In genomic region chr4:128831526-128832252, GRCh38 we compare ENCODE assay signal across 8 cellular contexts. TPM values are rescaled to one million over a fixed set of nuclear protein-coding genes. Genes with fewer than 3 reads are reported as not detected.
DNase-seq lines count a peak whose midpoint lies in the region; ATAC-seq, FAIRE-seq and TF ChIP-seq lines count a peak whose summit lies in the region.

No MANE protein-coding gene starts in this region.

- TF ChIP-seq EP300 in A549 (IDR thresholded peaks at IDR 0.05), result no peak

- H3K9ac ChIP-seq in endocrine pancreas (ENCODE audit: control insufficient read depth, insufficient read depth, low read length) (peak overlapping the region; percentile 56), skeletal muscle satellite cell (ENCODE audit: low read depth, low read length) (no peak overlapping the region)

- TF ChIP-seq RAD21 in A549 (conservative IDR thresholded peaks at IDR 0.05 in 1 of 2, IDR thresholded peaks at IDR 0.05 in 1 of 2), result no peak

- H3K9me3 ChIP-seq in A549 (no peaks in the 10 kb centered on the region), endocrine pancreas (ENCODE audit: control insufficient read depth, low read length) (no peaks in the 10 kb centered on the region), skeletal muscle satellite cell (replicated peaks; ENCODE audit: low read length) (no peaks in the 10 kb centered on the region)

- H3K27me3 ChIP-seq in endocrine pancreas (ENCODE audit: control insufficient read depth, insufficient read depth, low read length) (no peaks in the 10 kb centered on the region), skeletal muscle satellite cell (ENCODE audit: control insufficient read depth, insufficient read depth, low read length) (no peaks in the 10 kb centered on the region)

- WGBS in A549 (ENCODE audit: missing lambda C conversion rate), result 46% methylated on average over 9 of the region's 9 CpGs

- no peak for TF ChIP-seq CTCF in A549 (IDR thresholded peaks at IDR 0.05)

- ATAC-seq in A549 (peak in 1 of 2 experiments; percentile 27; a peak in 2 of 6 replicates), HG03469 (IDR thresholded peaks at IDR 0.05; ENCODE audit: unreplicated experiment) (no peak)

- POLR2A ChIA-PET in A549 (lab: Yijun Ruan, JAX), result no interaction called here

- H3K4me3 ChIP-seq in A549 (no peak overlapping the region), endocrine pancreas (ENCODE audit: control insufficient read depth, insufficient read depth, low read length) (peak overlapping the region; percentile 52), skeletal muscle satellite cell (ENCODE audit: low read length) (no peak overlapping the region)

- H3K4me2 ChIP-seq in A549 (peak overlapping the region; percentile 65), skeletal muscle satellite cell (ENCODE audit: low read length) (peak overlapping the region; percentile 34)

- H3K4me1 ChIP-seq in A549 (peaks cover 47% of the 10 kb centered on the region), endocrine pancreas (ENCODE audit: control insufficient read depth, insufficient read depth, low read length) (peaks cover 35% of the 10 kb centered on the region), skeletal muscle satellite cell (ENCODE audit: control insufficient read depth, insufficient read depth, low read length) (peaks cover 9% of the 10 kb centered on the region)

- TF ChIP-seq POLR2A in A549 (IDR thresholded peaks at IDR 0.05; ENCODE audit: low read length), result no peak
- TF ChIP-seq POLR2A in GM19193 (IDR thresholded peaks at IDR 0.05; ENCODE audit: extremely low read depth, insufficient read depth, insufficient read length), result peak; percentile 17

- DNase-seq in A549 (ENCODE audit: low read depth in 1 of 2, low spot score in 1 of 2) (peak in 1 of 2 experiments; percentile 41), NCI-H1417 treated with DMSO at 0.1 percent for 48 hours (lab: John Stamatoyannopoulos, UW) (peak; percentile 80), HUDEP-2 (lab: John Stamatoyannopoulos, UW; ENCODE audit: unreplicated experiment in 76 of 76) (no peak)
- DNase-seq in stimulated activated CD4-positive, alpha-beta T cell treated with anti-CD3 and anti-CD28 coated beads, Interleukin-2, amount 100 ng/mL, for 24 hours, result no peak

- H3K27ac ChIP-seq in A549, result peak overlapping the region; percentile 2 to 57; a peak in 4 of 6 replicates

- no peak for FAIRE-seq in A549 (lab: Jason Lieb, UNC)

- H3K36me3 ChIP-seq in endocrine pancreas (ENCODE audit: control insufficient read depth, insufficient read depth, low read length) (no peaks in the 10 kb centered on the region), skeletal muscle satellite cell (ENCODE audit: insufficient read depth, low read length) (peaks cover 17% of the 10 kb centered on the region)

- CTCF ChIA-PET in A549 (lab: Yijun Ruan, JAX), result interaction anchor here (0.5 to 1.5 kb wide), 4 partner anchors 27 to 378 kb away, joined by 3 to 5 read pairs (median 3); no protein-coding TSS in a partner anchor

TF ChIP-seq in A549, 52 proteins besides CTCF, POLR2A, EP300 and RAD21:
- TF ChIP-seq BCL3 (IDR thresholded peaks at IDR 0.05) (no peak), MAFK (IDR thresholded peaks at IDR 0.05; ENCODE audit: partially characterized antibody) (peak; percentile 13), EHMT2 (IDR thresholded peaks at IDR 0.05; ENCODE audit: low read depth) (no peak)

RNA-seq across cellular contexts. Expression of gene JADE1, which starts 22.2 kb away (rescaled TPM):
- polyA plus RNA-seq in A549 (2011; rRNA removed), result 46.7 and 54.6 TPM in 2 replicates
- 13.9 and 16.6 TPM in 2 replicates for polyA plus RNA-seq in A549 (2012; cell fraction: cytosol; rRNA removed)
- 22.4 and 32.8 TPM in 2 replicates for polyA plus RNA-seq in A549 (2012; cell fraction: nucleus; rRNA removed)
- 21.7 to 25.1 TPM (median 23.7 TPM) in 3 replicates for polyA plus RNA-seq in A549 (2017; fragmentation: RNase III; extraction: RNeasy Plus Mini Kit Qiagen cat#74134 plus additional on column Dnase treatment)
- polyA minus RNA-seq in A549 (2011; rRNA and poly(A)+ RNA removed), result 74.8 and 83.3 TPM in 2 replicates
- 17.0 and 20.5 TPM in 2 replicates for total RNA-seq in skeletal muscle satellite cell (2012; rRNA removed)
